In the genomic region with DNA sequence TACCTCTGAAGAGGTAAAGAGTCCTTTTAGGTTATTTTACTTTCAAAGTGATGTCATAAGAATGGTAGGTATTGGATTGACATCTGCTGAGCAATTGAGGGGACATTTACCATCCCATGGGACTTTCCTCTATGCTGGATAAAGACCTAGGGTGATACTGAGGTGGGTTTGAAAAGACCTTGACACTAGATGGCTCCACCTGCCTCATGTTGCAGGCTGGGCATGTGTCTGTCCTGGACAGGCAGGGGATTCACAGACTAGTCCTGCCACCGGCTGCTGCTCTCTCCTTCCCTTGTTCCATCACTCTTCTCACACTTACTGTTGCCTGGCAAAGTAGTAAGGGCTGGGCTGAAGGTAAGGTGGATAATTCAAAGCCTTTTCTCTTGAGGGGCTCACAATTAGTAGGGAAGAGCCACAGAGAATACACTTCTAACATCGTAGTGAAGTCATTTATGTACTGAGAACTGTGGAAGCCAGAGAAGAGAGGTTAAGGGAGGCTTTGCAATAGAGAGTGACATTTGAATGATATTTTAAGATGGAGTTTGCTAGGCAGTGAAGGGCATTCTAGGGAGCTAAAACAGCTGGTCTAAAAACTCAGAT, we compare ENCODE assay signal across 9 cellular contexts. TPM values are rescaled to one million over a fixed set of nuclear protein-coding genes. Genes with fewer than 3 reads are reported as not detected.
DNase-seq lines count a peak whose midpoint lies in the region; ATAC-seq, FAIRE-seq and TF ChIP-seq lines count a peak whose summit lies in the region.
"Had no signal": no experiment of that assay in that cellular context is flagged by ENCODE, and none has a peak within 500 bp of the region (broad histone marks: within the 10 kb centered on the region; RNA-seq: fewer than 3 reads in every experiment).

No MANE protein-coding gene starts in this region.

- H3K36me3 ChIP-seq in adipocyte (ENCODE audit: control insufficient read depth, insufficient read depth, low read length, severe bottlenecking), result no peaks in the 10 kb centered on the region
- no peaks in the 10 kb centered on the region for H3K36me3 ChIP-seq in thymus (ENCODE audit: control insufficient read depth, insufficient read depth)

- peak overlapping the region; percentile 7 for H3K9ac ChIP-seq in adipocyte (ENCODE audit: low read length)

- FAIRE-seq in GM12891 (lab: Jason Lieb, UNC), result peak; percentile 93

- peaks cover 35% of the 10 kb centered on the region for H3K4me1 ChIP-seq in adipocyte (ENCODE audit: control insufficient read depth, insufficient read depth, low read length)
- no peaks in the 10 kb centered on the region for H3K4me1 ChIP-seq in thymus (ENCODE audit: control insufficient read depth, insufficient read depth, low read length)

- H3K27me3 ChIP-seq in AG04450 (ENCODE audit: control insufficient read depth, insufficient read depth, low read length) (no peaks in the 10 kb centered on the region), adipocyte (replicated peaks; ENCODE audit: control insufficient read depth, insufficient read depth, low read length) (no peaks in the 10 kb centered on the region), thymus (ENCODE audit: control insufficient read depth, insufficient read depth) (no peaks in the 10 kb centered on the region)

- TF ChIP-seq POLR2A in GM12891 (IDR thresholded peaks at IDR 0.05; ENCODE audit: low read depth, low read length), result no peak
- no peak for TF ChIP-seq POLR2A in NB4 (IDR thresholded peaks at IDR 0.05; ENCODE audit: extremely low read depth, insufficient read length)

- TF ChIP-seq CTCF in AG04450 (IDR thresholded peaks at IDR 0.05; ENCODE audit: low read depth, low read length), result peak; percentile 44
- peak; percentile 10 for TF ChIP-seq CTCF in NB4 (IDR thresholded peaks at IDR 0.05; ENCODE audit: low read depth, low read length)

- POLR2A ChIA-PET in AG04450 (lab: Yijun Ruan, JAX), result no interaction called here

- DNase-seq in AG04450 (ENCODE audit: low read depth, low spot score), result no peak
- peak; percentile 59 for DNase-seq in GM12891 (ENCODE audit: insufficient read length, low spot score)
- peak; percentile 53 for DNase-seq in NB4 (ENCODE audit: low read depth)
- peak; percentile 21 for DNase-seq in adipocyte (ENCODE audit: low read depth)
- peak; percentile 47 for DNase-seq in iris pigment epithelial cell (ENCODE audit: low read depth)
- no peak for DNase-seq in stimulated activated CD4-positive, alpha-beta T cell treated with anti-CD3 and anti-CD28 coated beads, Interleukin-4, amount 100 ng/mL, for 24 hours
- DNase-seq: left cardiac atrium had no signal

- WGBS in thymus, result 67% methylated on average over 2 of the region's 2 CpGs

- H3K4me3 ChIP-seq in AG04450 (ENCODE audit: low read depth, low read length), result no peak overlapping the region
- no peak overlapping the region for H3K4me3 ChIP-seq in NB4 (ENCODE audit: low read depth, low read length)
- H3K4me3 ChIP-seq in adipocyte (ENCODE audit: low read length), result no peak overlapping the region
- no peak overlapping the region for H3K4me3 ChIP-seq in thymus (ENCODE audit: low read length)

- H3K27ac ChIP-seq in AG04450 (ENCODE audit: low read depth, low read length), result no peak overlapping the region
- H3K27ac ChIP-seq in thymus (ENCODE audit: low read depth), result peak overlapping the region; percentile 8

- H3K9me3 ChIP-seq in AG04450 (ENCODE audit: control insufficient read depth, insufficient read depth, low read length) (no peaks in the 10 kb centered on the region), adipocyte (ENCODE audit: control insufficient read depth, low read length) (no peaks in the 10 kb centered on the region), thymus (ENCODE audit: control insufficient read depth) (no peaks in the 10 kb centered on the region)

- CTCF ChIA-PET in AG04450 (lab: Charles Lee), result interaction anchor here (0.6 to 6.4 kb wide), 8 partner anchors 11 to 325 kb away, joined by 3 to 77 read pairs (median 5); no protein-coding TSS in a partner anchor

- ATAC-seq in HG02571 (IDR thresholded peaks at IDR 0.05; ENCODE audit: unreplicated experiment), result peak; percentile 59

TF ChIP-seq in GM12891, 5 proteins besides CTCF, POLR2A, EP300 and RAD21:
- TF ChIP-seq PAX5 (IDR thresholded peaks at IDR 0.05; ENCODE audit: insufficient read depth, low read length, severe bottlenecking) (no peak), TAF1 (IDR thresholded peaks at IDR 0.05; ENCODE audit: low read depth, low read length) (no peak), POLR2AphosphoS5 (IDR thresholded peaks at IDR 0.05; ENCODE audit: low read depth, low read length) (no peak), POU2F2 (IDR thresholded peaks at IDR 0.05; ENCODE audit: low read depth, low read length) (no peak), SPI1 (IDR thresholded peaks at IDR 0.05; ENCODE audit: low read depth, low read length) (no peak)
TF ChIP-seq in GM12891: peak in this region for 0.

RNA-seq across cellular contexts. Expression of gene TRAK1, which starts 27.7 kb away (rescaled TPM):
- 22.3 and 25.1 TPM in 2 replicates for polyA plus RNA-seq in AG04450 (2011; rRNA removed)
- polyA minus RNA-seq in AG04450 (2011; rRNA and poly(A)+ RNA removed), result 37.2 and 37.8 TPM in 2 replicates
- polyA plus RNA-seq in GM12891 (2012; ENCODE audit: low read depth, missing spikeins), result 19.6 TPM
- polyA plus RNA-seq in thymus, result 20.1 TPM

Comparison
In these comparisons a context has a peak if more than half of its experiments do, and no peak if none do; other contexts are left out.
1. DNase-seq: peak in GM12891 (single experiment), NB4 (single experiment), adipocyte (single experiment) and iris pigment epithelial cell (single experiment); none in AG04450 (single experiment) and stimulated activated CD4-positive, alpha-beta T cell treated with anti-CD3 and anti-CD28 coated beads, Interleukin-4, amount 100 ng/mL, for 24 hours (single experiment).